ENCODE assay signal across 12 cellular contexts in genomic region chr11:67561971-67562560, GRCh38. TPM values are rescaled to one million over a fixed set of nuclear protein-coding genes. Genes with fewer than 3 reads are reported as not detected.
DNase-seq lines count a peak whose midpoint lies in the region; ATAC-seq, FAIRE-seq and TF ChIP-seq lines count a peak whose summit lies in the region.
"Had no signal": no experiment of that assay in that cellular context is flagged by ENCODE, and none has a peak within 500 bp of the region (broad histone marks: within the 10 kb centered on the region; RNA-seq: fewer than 3 reads in every experiment).

No MANE protein-coding gene starts in this region.

- 52% methylated on average over 7 of the region's 7 CpGs for WGBS in liver
- 61% methylated on average over 7 of the region's 7 CpGs for WGBS in HepG2 (ENCODE audit: low lambda C conversion rate)
- WGBS in sigmoid colon, 2 donors = 51 to 67% methylated on average over 7 of the region's 7 CpGs

- no TSS peak for BruUV-seq in HepG2 (replicated peaks; lab: Mats Ljungman, UMichigan)

- TF ChIP-seq CTCF in liver (IDR thresholded peaks at IDR 0.05; ENCODE audit: low read depth, low read length, missing input control) (no peak), HepG2 (CRISPR knock-in tag; IDR thresholded peaks at IDR 0.05) (no peak), sigmoid colon (IDR thresholded peaks at IDR 0.05) (no peak)
- no peak for TF ChIP-seq CTCF in activated CD8-positive, alpha-beta T cell treated with anti-CD3 and anti-CD28 coated beads for 36 hours (IDR thresholded peaks at IDR 0.05)

- TF ChIP-seq RAD21 in liver (IDR thresholded peaks at IDR 0.05) = no peak
- no peak for TF ChIP-seq RAD21 in HepG2 (CRISPR knock-in tag; IDR thresholded peaks at IDR 0.05)

- no peak overlapping the region for H3K4me3 Mint-ChIP-seq in activated CD8-positive, alpha-beta T cell treated with anti-CD3 and anti-CD28 coated beads for 36 hours

- ATAC-seq in HepG2 (no peak), HG03060 (IDR thresholded peaks at IDR 0.05; ENCODE audit: low read depth, unreplicated experiment) (peak; percentile 63), HG02571 (IDR thresholded peaks at IDR 0.05; ENCODE audit: unreplicated experiment) (no peak)
- ATAC-seq in activated CD8-positive, alpha-beta T cell treated with anti-CD3 and anti-CD28 coated beads for 36 hours = peak; percentile 20

- H3K27me3 ChIP-seq in liver (ENCODE audit: control insufficient read depth in 4 of 4, insufficient read depth in 4 of 4, low read length in 3 of 4) = no peaks in the 10 kb centered on the region
- H3K27me3 ChIP-seq in HepG2 (ENCODE audit: control insufficient read depth in 1 of 2, insufficient read depth in 2 of 2, low read length in 2 of 2) = no peaks in the 10 kb centered on the region
- peaks cover 0 to 6% (median 0%) of the 10 kb centered on the region in 3 donors for H3K27me3 ChIP-seq in sigmoid colon

- no peak overlapping the region for H3K9ac ChIP-seq in liver (ENCODE audit: low read depth in 1 of 2, low read length in 2 of 2)
- H3K9ac ChIP-seq in HepG2 (ENCODE audit: insufficient read depth, low read depth, low read length) = no peak overlapping the region

- TF ChIP-seq EP300 in HepG2 (IDR thresholded peaks at IDR 0.05; ENCODE audit: low read depth in 2 of 2, low read length in 2 of 2) (no peak), HepG2 (CRISPR knock-in tag; IDR thresholded peaks at IDR 0.05; ENCODE audit: borderline replicate concordance) (no peak), sigmoid colon (IDR thresholded peaks at IDR 0.05) (no peak)

- H3K79me2 ChIP-seq in HepG2 (ENCODE audit: insufficient read depth, low read length) = no peaks in the 10 kb centered on the region

- no peak overlapping the region for H3K27ac Mint-ChIP-seq in activated CD8-positive, alpha-beta T cell treated with anti-CD3 and anti-CD28 coated beads for 36 hours

- H3K36me3 ChIP-seq in liver (ENCODE audit: control insufficient read depth in 4 of 4, insufficient read depth in 3 of 4, low read depth in 1 of 4, low read length in 3 of 4) (no peaks in the 10 kb centered on the region), HepG2 (replicated peaks in 1 of 2; ENCODE audit: control insufficient read depth in 1 of 2, insufficient read depth in 2 of 2, low read length in 2 of 2) (no peaks in the 10 kb centered on the region), sigmoid colon (no peaks in the 10 kb centered on the region)
- H3K36me3 ChIP-seq: BE2C had no signal

- no peak overlapping the region for H3K4me3 ChIP-seq in liver (ENCODE audit: low read depth in 1 of 3, low read length in 3 of 3)
- no peak overlapping the region for H3K4me3 ChIP-seq in HepG2 (replicated peaks in 1 of 3; ENCODE audit: insufficient read depth in 1 of 3, low read depth in 2 of 3, low read length in 3 of 3)
- H3K4me3 ChIP-seq in sigmoid colon = no peak overlapping the region

- peaks cover 8% of the 10 kb centered on the region for H3K4me1 Mint-ChIP-seq in activated CD8-positive, alpha-beta T cell treated with anti-CD3 and anti-CD28 coated beads for 36 hours (ENCODE audit: low read depth)

- H3K4me2 ChIP-seq in HepG2 (ENCODE audit: low read depth, low read length) = no peak overlapping the region

- H3K9me3 ChIP-seq in liver (ENCODE audit: control insufficient read depth in 4 of 4, low read length in 3 of 4) = no peaks in the 10 kb centered on the region
- no peaks in the 10 kb centered on the region for H3K9me3 ChIP-seq in HepG2 (ENCODE audit: low read length)
- H3K9me3 ChIP-seq in sigmoid colon = no peaks in the 10 kb centered on the region
- H3K9me3 ChIP-seq: BE2C had no signal

- no peak overlapping the region for H2AFZ ChIP-seq in HepG2 (ENCODE audit: low read length)

- CTCF ChIA-PET in HepG2 (lab: Yijun Ruan, JAX; ENCODE audit: low intra/inter-chr PET ratio, low total read pairs) = no interaction called here
- CTCF ChIA-PET in activated CD8-positive, alpha-beta T cell treated with anti-CD3 and anti-CD28 coated beads for 36 hours (lab: Charles Lee) = no interaction called here

- no peak for FAIRE-seq in HepG2 (lab: Jason Lieb, UNC)
- FAIRE-seq: H54 had no signal

- peak overlapping the region; percentile 49 to 93 for H3K27ac ChIP-seq in liver (ENCODE audit: low read depth in 1 of 2, low read length in 2 of 2)
- no peak overlapping the region for H3K27ac ChIP-seq in HepG2 (ENCODE audit: extremely low read length, insufficient read depth, low read length)
- H3K27ac ChIP-seq in sigmoid colon = no peak overlapping the region

- in situ Hi-C loops in HepG2 (cut with HindIII; ENCODE audit: extremely low pct_ligation_motif_present, low pct_unique_long_range_greater_than_20kb) = no loop called here

- no peak for DNase-seq in HepG2 (ENCODE audit: low spot score)
- DNase-seq in activated CD8-positive, alpha-beta T cell treated with anti-CD3 and anti-CD28 coated beads for 36 hours = no peak
- DNase-seq in stimulated activated CD4-positive, alpha-beta T cell treated with anti-CD3 and anti-CD28 coated beads, Interleukin-2, amount 100 ng/mL, for 24 hours = no peak
- DNase-seq in COR-L47 (lab: John Stamatoyannopoulos, UW) = no peak
- DNase-seq in sigmoid colon = no peak
- DNase-seq: BE2C, caudate nucleus, NCI-H1930 had no signal

- POLR2A ChIA-PET in HepG2 (lab: Yijun Ruan, JAX) = no interaction called here
- POLR2A ChIA-PET in activated CD8-positive, alpha-beta T cell treated with anti-CD3 and anti-CD28 coated beads for 36 hours (lab: Charles Lee) = interaction anchor here (0.9 kb wide), 1 partner anchor 21 kb away, joined by 4 read pairs; no protein-coding TSS in a partner anchor

- TF ChIP-seq POLR2A in HepG2 (IDR thresholded peaks at IDR 0.05; ENCODE audit: insufficient read depth in 1 of 2, low read depth in 2 of 2, low read length in 2 of 2) (no peak), sigmoid colon (IDR thresholded peaks at IDR 0.05) (no peak)

- no peaks in the 10 kb centered on the region for H4K20me1 ChIP-seq in HepG2 (ENCODE audit: insufficient read depth, low read length)

- peaks cover 1% of the 10 kb centered on the region for H3K27me3 Mint-ChIP-seq in activated CD8-positive, alpha-beta T cell treated with anti-CD3 and anti-CD28 coated beads for 36 hours

- H3K4me1 ChIP-seq in liver (ENCODE audit: control insufficient read depth in 4 of 4, insufficient read depth in 4 of 4, low read length in 3 of 4) (peaks cover 5 to 9% (median 6%) of the 10 kb centered on the region in 4 donors), HepG2 (ENCODE audit: insufficient read depth, low read length) (peaks cover 49% of the 10 kb centered on the region), sigmoid colon (peaks cover 0 to 18% (median 7%) of the 10 kb centered on the region in 4 donors)
- H3K4me1 ChIP-seq: BE2C had no signal

- no peaks in the 10 kb centered on the region for H3K36me3 Mint-ChIP-seq in activated CD8-positive, alpha-beta T cell treated with anti-CD3 and anti-CD28 coated beads for 36 hours (ENCODE audit: low read depth)

- no peaks in the 10 kb centered on the region for H3K9me3 Mint-ChIP-seq in activated CD8-positive, alpha-beta T cell treated with anti-CD3 and anti-CD28 coated beads for 36 hours

- intact Hi-C loops in HepG2 (cut with micrococcal nuclease; ENCODE audit: unreplicated experiment) = no loop called here
- intact Hi-C loops in activated CD8-positive, alpha-beta T cell treated with anti-CD3 and anti-CD28 coated beads for 36 hours (cut with micrococcal nuclease) = no loop called here
- intact Hi-C loops in sigmoid colon (cut with DNase I) = no loop called here

RNA-seq across cellular contexts. Expression of gene GSTP1, which starts 21.5 kb away (rescaled TPM):
- total RNA-seq in liver (100 to 1,000 TPM in 1 of 2 donors, 10 to 100 TPM in 1; 25.6 to 228 TPM), HepG2 (2016; rRNA removed; fragmentation: Illumina TruSeq; extraction: Trizol) (not detected in 2 replicates), sigmoid colon (100 to 1,000 TPM; 349 to 702 (median 499) TPM)
- polyA plus RNA-seq in liver (10 to 100 TPM; 35.1 to 54.5 TPM), HepG2 (2011; rRNA removed) (0.33 TPM in 1 of 2 replicates, not detected in the other), sigmoid colon (100 to 1,000 TPM; 451 to 717 (median 599) TPM)
- not detected in 2 replicates for total RNA-seq in HepG2 (2016; cell fraction: cytosol; rRNA removed; fragmentation: Illumina TruSeq; extraction: Trizol; ENCODE audit: low read depth)
- not detected in 2 replicates for total RNA-seq in HepG2 (2016; cell fraction: insoluble cytoplasmic fraction; rRNA removed; fragmentation: Illumina TruSeq; extraction: Trizol)
- not detected in 2 replicates for total RNA-seq in HepG2 (2016; cell fraction: membrane; rRNA removed; fragmentation: Illumina TruSeq; extraction: Trizol)
- not detected in 2 replicates for total RNA-seq in HepG2 (2016; cell fraction: nucleus; rRNA removed; fragmentation: Illumina TruSeq; extraction: Trizol)
- 0.27 and 0.32 TPM in 2 replicates for polyA plus RNA-seq in HepG2 (2011; cell fraction: cytosol; rRNA removed)
- polyA plus RNA-seq in HepG2 (2011; cell fraction: nucleus; rRNA removed) = 0.35 and 0.42 TPM in 2 replicates
- polyA plus RNA-seq in HepG2 (2012) = not detected in 2 replicates
- polyA plus RNA-seq in HepG2 (2016; cell fraction: cytosol; fragmentation: Illumina TruSeq; extraction: Trizol; ENCODE audit: low read depth) = not detected in 2 replicates
- polyA plus RNA-seq in HepG2 (2016; cell fraction: insoluble cytoplasmic fraction; fragmentation: Illumina TruSeq; extraction: Trizol; ENCODE audit: low read depth) = not detected in 2 replicates
- polyA plus RNA-seq in HepG2 (2016; cell fraction: membrane; fragmentation: Illumina TruSeq; extraction: Trizol; ENCODE audit: low read depth) = not detected in 2 replicates
- not detected in 2 replicates for polyA plus RNA-seq in HepG2 (2016; cell fraction: nucleus; fragmentation: Illumina TruSeq; extraction: Trizol; ENCODE audit: insufficient read depth, low read depth)
- 3.7 and 5.0 TPM in 2 replicates for polyA minus RNA-seq in HepG2 (2011; rRNA and poly(A)+ RNA removed; ENCODE audit: low replicate concordance)
- polyA minus RNA-seq in HepG2 (2011; cell fraction: cytosol; rRNA and poly(A)+ RNA removed) = not detected in 2 replicates
- not detected in 2 replicates for polyA minus RNA-seq in HepG2 (2011; cell fraction: nucleus; rRNA and poly(A)+ RNA removed)
- 100 to 1,000 TPM; 467 to 472 TPM for total RNA-seq in activated CD8-positive, alpha-beta T cell treated with anti-CD3 and anti-CD28 coated beads for 36 hours

RNA-seq across cellular contexts. Expression of gene CABP2, which starts 38.8 kb away (rescaled TPM):
- total RNA-seq in liver = not detected
- not detected for polyA plus RNA-seq in liver
- not detected in 2 replicates for total RNA-seq in HepG2 (2016; rRNA removed; fragmentation: Illumina TruSeq; extraction: Trizol)
- total RNA-seq in HepG2 (2016; cell fraction: cytosol; rRNA removed; fragmentation: Illumina TruSeq; extraction: Trizol; ENCODE audit: low read depth) = not detected in 2 replicates
- total RNA-seq in HepG2 (2016; cell fraction: insoluble cytoplasmic fraction; rRNA removed; fragmentation: Illumina TruSeq; extraction: Trizol) = not detected in 2 replicates
- not detected in 2 replicates for total RNA-seq in HepG2 (2016; cell fraction: membrane; rRNA removed; fragmentation: Illumina TruSeq; extraction: Trizol)
- not detected in 2 replicates for total RNA-seq in HepG2 (2016; cell fraction: nucleus; rRNA removed; fragmentation: Illumina TruSeq; extraction: Trizol)
- not detected in 2 replicates for polyA plus RNA-seq in HepG2 (2011; rRNA removed)
- not detected in 2 replicates for polyA plus RNA-seq in HepG2 (2011; cell fraction: cytosol; rRNA removed)
- not detected in 2 replicates for polyA plus RNA-seq in HepG2 (2011; cell fraction: nucleus; rRNA removed)
- not detected in 2 replicates for polyA plus RNA-seq in HepG2 (2012)
- polyA plus RNA-seq in HepG2 (2016; cell fraction: cytosol; fragmentation: Illumina TruSeq; extraction: Trizol; ENCODE audit: low read depth) = not detected in 2 replicates
- polyA plus RNA-seq in HepG2 (2016; cell fraction: insoluble cytoplasmic fraction; fragmentation: Illumina TruSeq; extraction: Trizol; ENCODE audit: low read depth) = not detected in 2 replicates
- polyA plus RNA-seq in HepG2 (2016; cell fraction: membrane; fragmentation: Illumina TruSeq; extraction: Trizol; ENCODE audit: low read depth) = not detected in 2 replicates
- not detected in 2 replicates for polyA plus RNA-seq in HepG2 (2016; cell fraction: nucleus; fragmentation: Illumina TruSeq; extraction: Trizol; ENCODE audit: insufficient read depth, low read depth)
- polyA minus RNA-seq in HepG2 (2011; rRNA and poly(A)+ RNA removed; ENCODE audit: low replicate concordance) = not detected in 2 replicates
- polyA minus RNA-seq in HepG2 (2011; cell fraction: cytosol; rRNA and poly(A)+ RNA removed) = not detected in 2 replicates
- not detected in 2 replicates for polyA minus RNA-seq in HepG2 (2011; cell fraction: nucleus; rRNA and poly(A)+ RNA removed)
- total RNA-seq in activated CD8-positive, alpha-beta T cell treated with anti-CD3 and anti-CD28 coated beads for 36 hours = not detected
- not detected for total RNA-seq in sigmoid colon
- polyA plus RNA-seq in sigmoid colon = not detected

RNA-seq across cellular contexts. Expression of gene NDUFV1, which starts 44.7 kb away (rescaled TPM):
- 100 to 1,000 TPM in 1 of 2 donors, 10 to 100 TPM in 1; 83.6 to 162 TPM for total RNA-seq in liver
- 100 to 1,000 TPM; 163 to 172 TPM for polyA plus RNA-seq in liver
- 137 and 140 TPM in 2 replicates for total RNA-seq in HepG2 (2016; rRNA removed; fragmentation: Illumina TruSeq; extraction: Trizol)
- 56.4 and 57.7 TPM in 2 replicates for total RNA-seq in HepG2 (2016; cell fraction: cytosol; rRNA removed; fragmentation: Illumina TruSeq; extraction: Trizol; ENCODE audit: low read depth)
- total RNA-seq in HepG2 (2016; cell fraction: insoluble cytoplasmic fraction; rRNA removed; fragmentation: Illumina TruSeq; extraction: Trizol) = 130 and 141 TPM in 2 replicates
- total RNA-seq in HepG2 (2016; cell fraction: membrane; rRNA removed; fragmentation: Illumina TruSeq; extraction: Trizol) = 58.9 and 72.8 TPM in 2 replicates
- 73.7 and 87.9 TPM in 2 replicates for total RNA-seq in HepG2 (2016; cell fraction: nucleus; rRNA removed; fragmentation: Illumina TruSeq; extraction: Trizol)
- polyA plus RNA-seq in HepG2 (2011; rRNA removed) = 88.9 and 92.4 TPM in 2 replicates
- polyA plus RNA-seq in HepG2 (2011; cell fraction: cytosol; rRNA removed) = 80.9 and 124 TPM in 2 replicates
- polyA plus RNA-seq in HepG2 (2011; cell fraction: nucleus; rRNA removed) = 241 and 294 TPM in 2 replicates
- 86.7 and 89.4 TPM in 2 replicates for polyA plus RNA-seq in HepG2 (2012)
- polyA plus RNA-seq in HepG2 (2016; cell fraction: cytosol; fragmentation: Illumina TruSeq; extraction: Trizol; ENCODE audit: low read depth) = 41.2 and 47.2 TPM in 2 replicates
- 109 and 121 TPM in 2 replicates for polyA plus RNA-seq in HepG2 (2016; cell fraction: insoluble cytoplasmic fraction; fragmentation: Illumina TruSeq; extraction: Trizol; ENCODE audit: low read depth)
- 38.1 and 45.1 TPM in 2 replicates for polyA plus RNA-seq in HepG2 (2016; cell fraction: membrane; fragmentation: Illumina TruSeq; extraction: Trizol; ENCODE audit: low read depth)
- polyA plus RNA-seq in HepG2 (2016; cell fraction: nucleus; fragmentation: Illumina TruSeq; extraction: Trizol; ENCODE audit: insufficient read depth, low read depth) = 169 and 179 TPM in 2 replicates
- polyA minus RNA-seq in HepG2 (2011; rRNA and poly(A)+ RNA removed; ENCODE audit: low replicate concordance) = 124 and 164 TPM in 2 replicates
- polyA minus RNA-seq in HepG2 (2011; cell fraction: cytosol; rRNA and poly(A)+ RNA removed) = 50.1 and 58.7 TPM in 2 replicates
- 52.5 and 56.4 TPM in 2 replicates for polyA minus RNA-seq in HepG2 (2011; cell fraction: nucleus; rRNA and poly(A)+ RNA removed)
- total RNA-seq in activated CD8-positive, alpha-beta T cell treated with anti-CD3 and anti-CD28 coated beads for 36 hours = 100 to 1,000 TPM; 315 to 317 TPM
- total RNA-seq in sigmoid colon = 100 to 1,000 TPM; 152 to 286 (median 203) TPM
- polyA plus RNA-seq in sigmoid colon = 100 to 1,000 TPM; 169 to 268 (median 254) TPM

RNA-seq across cellular contexts. Expression of gene CDK2AP2, which starts 54.1 kb away (rescaled TPM):
- total RNA-seq in liver = 10 to 100 TPM; 14.1 to 32.5 TPM
- polyA plus RNA-seq in liver = 100 to 1,000 TPM in 1 of 2 donors, 10 to 100 TPM in 1; 80.7 to 126 TPM
- total RNA-seq in HepG2 (2016; rRNA removed; fragmentation: Illumina TruSeq; extraction: Trizol) = 19.7 and 23.2 TPM in 2 replicates
- total RNA-seq in HepG2 (2016; cell fraction: cytosol; rRNA removed; fragmentation: Illumina TruSeq; extraction: Trizol; ENCODE audit: low read depth) = 18.4 and 24.3 TPM in 2 replicates
- 14.9 and 23.0 TPM in 2 replicates for total RNA-seq in HepG2 (2016; cell fraction: insoluble cytoplasmic fraction; rRNA removed; fragmentation: Illumina TruSeq; extraction: Trizol)
- 24.4 and 32.7 TPM in 2 replicates for total RNA-seq in HepG2 (2016; cell fraction: membrane; rRNA removed; fragmentation: Illumina TruSeq; extraction: Trizol)
- 16.1 and 17.6 TPM in 2 replicates for total RNA-seq in HepG2 (2016; cell fraction: nucleus; rRNA removed; fragmentation: Illumina TruSeq; extraction: Trizol)
- polyA plus RNA-seq in HepG2 (2011; rRNA removed) = 15.0 and 15.2 TPM in 2 replicates
- polyA plus RNA-seq in HepG2 (2011; cell fraction: cytosol; rRNA removed) = 13.5 and 23.6 TPM in 2 replicates
- polyA plus RNA-seq in HepG2 (2011; cell fraction: nucleus; rRNA removed) = 32.3 and 35.7 TPM in 2 replicates
- polyA plus RNA-seq in HepG2 (2012) = 11.0 and 19.0 TPM in 2 replicates
- 34.7 and 53.1 TPM in 2 replicates for polyA plus RNA-seq in HepG2 (2016; cell fraction: cytosol; fragmentation: Illumina TruSeq; extraction: Trizol; ENCODE audit: low read depth)
- 31.6 and 43.1 TPM in 2 replicates for polyA plus RNA-seq in HepG2 (2016; cell fraction: insoluble cytoplasmic fraction; fragmentation: Illumina TruSeq; extraction: Trizol; ENCODE audit: low read depth)
- polyA plus RNA-seq in HepG2 (2016; cell fraction: membrane; fragmentation: Illumina TruSeq; extraction: Trizol; ENCODE audit: low read depth) = 52.5 and 57.8 TPM in 2 replicates
- polyA plus RNA-seq in HepG2 (2016; cell fraction: nucleus; fragmentation: Illumina TruSeq; extraction: Trizol; ENCODE audit: insufficient read depth, low read depth) = 45.1 and 46.7 TPM in 2 replicates
- polyA minus RNA-seq in HepG2 (2011; rRNA and poly(A)+ RNA removed; ENCODE audit: low replicate concordance) = 16.8 and 42.0 TPM in 2 replicates
- polyA minus RNA-seq in HepG2 (2011; cell fraction: cytosol; rRNA and poly(A)+ RNA removed) = 13.8 and 17.6 TPM in 2 replicates
- 10.1 and 16.6 TPM in 2 replicates for polyA minus RNA-seq in HepG2 (2011; cell fraction: nucleus; rRNA and poly(A)+ RNA removed)
- total RNA-seq in activated CD8-positive, alpha-beta T cell treated with anti-CD3 and anti-CD28 coated beads for 36 hours = 10 to 100 TPM; 53.5 to 55.5 TPM
- total RNA-seq in sigmoid colon = 10 to 100 TPM; 13.3 to 32.9 (median 23.7) TPM
- 100 to 1,000 TPM in 2 of 3 donors, 10 to 100 TPM in 1; 64.9 to 126 (median 101) TPM for polyA plus RNA-seq in sigmoid colon

RNA-seq across cellular contexts. Expression of gene PITPNM1, which starts 56.9 kb away (rescaled TPM):
- total RNA-seq in liver (1 to 10 TPM; 3.2 to 6.9 TPM), HepG2 (2016; rRNA removed; fragmentation: Illumina TruSeq; extraction: Trizol) (7.7 and 8.5 TPM in 2 replicates), sigmoid colon (10 to 100 TPM in 1 of 4 donors, 1 to 10 TPM in 3; 3.2 to 16.0 (median 5.6) TPM)
- polyA plus RNA-seq in liver (1 to 10 TPM; 1.3 to 9.3 TPM), HepG2 (2011; rRNA removed) (8.2 and 9.4 TPM in 2 replicates), sigmoid colon (10 to 100 TPM; 16.2 to 69.1 (median 36.1) TPM)
- total RNA-seq in HepG2 (2016; cell fraction: cytosol; rRNA removed; fragmentation: Illumina TruSeq; extraction: Trizol; ENCODE audit: low read depth) = 2.1 and 3.4 TPM in 2 replicates
- 6.0 and 8.5 TPM in 2 replicates for total RNA-seq in HepG2 (2016; cell fraction: insoluble cytoplasmic fraction; rRNA removed; fragmentation: Illumina TruSeq; extraction: Trizol)
- total RNA-seq in HepG2 (2016; cell fraction: membrane; rRNA removed; fragmentation: Illumina TruSeq; extraction: Trizol) = 8.3 and 9.9 TPM in 2 replicates
- 7.3 and 8.9 TPM in 2 replicates for total RNA-seq in HepG2 (2016; cell fraction: nucleus; rRNA removed; fragmentation: Illumina TruSeq; extraction: Trizol)
- 5.2 and 10.7 TPM in 2 replicates for polyA plus RNA-seq in HepG2 (2011; cell fraction: cytosol; rRNA removed)
- 38.2 and 58.0 TPM in 2 replicates for polyA plus RNA-seq in HepG2 (2011; cell fraction: nucleus; rRNA removed)
- 4.4 and 9.1 TPM in 2 replicates for polyA plus RNA-seq in HepG2 (2012)
- polyA plus RNA-seq in HepG2 (2016; cell fraction: cytosol; fragmentation: Illumina TruSeq; extraction: Trizol; ENCODE audit: low read depth) = 3.2 and 3.6 TPM in 2 replicates
- 5.6 and 8.6 TPM in 2 replicates for polyA plus RNA-seq in HepG2 (2016; cell fraction: insoluble cytoplasmic fraction; fragmentation: Illumina TruSeq; extraction: Trizol; ENCODE audit: low read depth)
- 7.7 and 8.1 TPM in 2 replicates for polyA plus RNA-seq in HepG2 (2016; cell fraction: membrane; fragmentation: Illumina TruSeq; extraction: Trizol; ENCODE audit: low read depth)
- 19.9 and 22.6 TPM in 2 replicates for polyA plus RNA-seq in HepG2 (2016; cell fraction: nucleus; fragmentation: Illumina TruSeq; extraction: Trizol; ENCODE audit: insufficient read depth, low read depth)
- polyA minus RNA-seq in HepG2 (2011; rRNA and poly(A)+ RNA removed; ENCODE audit: low replicate concordance) = 29.1 and 72.8 TPM in 2 replicates
- 10.6 and 11.6 TPM in 2 replicates for polyA minus RNA-seq in HepG2 (2011; cell fraction: cytosol; rRNA and poly(A)+ RNA removed)
- 6.8 and 9.1 TPM in 2 replicates for polyA minus RNA-seq in HepG2 (2011; cell fraction: nucleus; rRNA and poly(A)+ RNA removed)
- total RNA-seq in activated CD8-positive, alpha-beta T cell treated with anti-CD3 and anti-CD28 coated beads for 36 hours = 10 to 100 TPM; 87.8 to 88.1 TPM

Comparison
In these comparisons a context has a peak if more than half of its experiments do, and no peak if none do; other contexts are left out.
1. H3K27ac ChIP-seq: peak in liver (2 of 2); none in HepG2 (single experiment) and sigmoid colon (0 of 4).
2. RNA of gene GSTP1, which starts 21.5 kb away (total RNA-seq): 349 to 702 TPM in sigmoid colon, 467 to 472 TPM in activated CD8-positive, alpha-beta T cell treated with anti-CD3 and anti-CD28 coated beads for 36 hours and 25.6 to 228 TPM in liver; not detected in HepG2; every median in the first group is over 10 times any median in the second.
3. ATAC-seq: peak in HG03060 (single experiment) and activated CD8-positive, alpha-beta T cell treated with anti-CD3 and anti-CD28 coated beads for 36 hours (single experiment); none in HepG2 (single experiment) and HG02571 (single experiment).